Comparison of ENCODE assay signal across 9 cellular contexts in genomic region chr17:41665566-41666335, GRCh38. TPM values are rescaled to one million over a fixed set of nuclear protein-coding genes. Genes with fewer than 3 reads are reported as not detected.
A peak's percentile ranks its signal among the peaks of the same experiment; 100 is the strongest.
DNase-seq lines count a peak whose midpoint lies in the region; ATAC-seq and TF ChIP-seq lines count a peak whose summit lies in the region.
"Had no signal": no experiment of that assay in that cellular context is flagged by ENCODE, and none has a peak within 500 bp of the region (broad histone marks: within the 10 kb centered on the region; RNA-seq: fewer than 3 reads in every experiment).

No MANE protein-coding gene starts in this region.

- no peak overlapping the region for H3K4me3 ChIP-seq in lung

- CTCF ChIA-PET in activated CD4-positive, alpha-beta memory T cell treated with anti-CD3 and anti-CD28 coated beads for 36 hours (lab: Charles Lee) = interaction anchor here (0.6 to 12.2 kb wide), 21 partner anchors 13 to 1105 kb away, joined by 3 to 450 read pairs (median 4); partner anchors contain the start of gene EIF1

- no peaks in the 10 kb centered on the region for H3K36me3 Mint-ChIP-seq in activated CD4-positive, alpha-beta memory T cell treated with anti-CD3 and anti-CD28 coated beads for 36 hours

- intact Hi-C loops in activated CD4-positive, alpha-beta memory T cell treated with anti-CD3 and anti-CD28 coated beads for 36 hours (cut with micrococcal nuclease) = loop anchor here (1.0 to 10.0 kb wide), 9 partner anchors 13 to 1041 kb away; partner anchors contain the start of gene EIF1

- H3K9me3 ChIP-seq in lung (ENCODE audit: control insufficient read depth in 2 of 2, insufficient read depth in 1 of 2, low read length in 1 of 2) = no peaks in the 10 kb centered on the region

- H3K36me3 ChIP-seq in lung (ENCODE audit: control insufficient read depth in 2 of 2, insufficient read depth in 2 of 2, low read length in 2 of 2) = no peaks in the 10 kb centered on the region

- WGBS in lung, 2 donors = 2% methylated on average over 36 to 40 of the region's 40 CpGs

- POLR2A ChIA-PET in activated CD4-positive, alpha-beta memory T cell treated with anti-CD3 and anti-CD28 coated beads for 36 hours (lab: Charles Lee) = interaction anchor here (0.6 to 6.5 kb wide), 4 partner anchors 13 to 1102 kb away, joined by 4 to 91 read pairs (median 16); partner anchors contain the start of gene EIF1

- peaks cover 42% of the 10 kb centered on the region for H3K4me1 Mint-ChIP-seq in activated CD4-positive, alpha-beta memory T cell treated with anti-CD3 and anti-CD28 coated beads for 36 hours (ENCODE audit: low read depth)

- peaks cover 0 to 7% of the 10 kb centered on the region in 2 donors for H3K4me1 ChIP-seq in lung (ENCODE audit: control insufficient read depth in 2 of 2, insufficient read depth in 2 of 2, low read length in 2 of 2)

- peak; percentile 95 for TF ChIP-seq CTCF in lung (IDR thresholded peaks at IDR 0.05; ENCODE audit: control extremely low read depth, extremely low read depth)

- peak overlapping the region; percentile 95 for H3K27ac Mint-ChIP-seq in activated CD4-positive, alpha-beta memory T cell treated with anti-CD3 and anti-CD28 coated beads for 36 hours

- no peaks in the 10 kb centered on the region for H3K9me3 Mint-ChIP-seq in activated CD4-positive, alpha-beta memory T cell treated with anti-CD3 and anti-CD28 coated beads for 36 hours

- DNase-seq in C1 segment of cervical spinal cord (lab: John Stamatoyannopoulos, UW) (peak in 13 of 14 donors; percentile 53 to 91 (median 70)), NCI-H748 (lab: John Stamatoyannopoulos, UW; ENCODE audit: unreplicated experiment) (peak; percentile 89), ecto neural progenitor cell (ENCODE audit: low spot score) (peak; percentile 97), lung (ENCODE audit: low spot score) (peak; percentile 89)
- DNase-seq in activated CD4-positive, alpha-beta memory T cell treated with anti-CD3 and anti-CD28 coated beads for 36 hours = peak; percentile 94
- peak; percentile 71 to 88 (median 86) for DNase-seq in stimulated activated CD4-positive, alpha-beta T cell treated with anti-CD3 and anti-CD28 coated beads, TNF-alpha, amount 100 ng/mL, for 24 hours (ENCODE audit: low read depth in 3 of 3)

- H3K27me3 Mint-ChIP-seq in activated CD4-positive, alpha-beta memory T cell treated with anti-CD3 and anti-CD28 coated beads for 36 hours = no peaks in the 10 kb centered on the region

- no peaks in the 10 kb centered on the region for H3K27me3 ChIP-seq in lung (ENCODE audit: control insufficient read depth, insufficient read depth)

- H3K27ac ChIP-seq in lung (ENCODE audit: low read depth in 1 of 2, low read length in 1 of 2) = peak overlapping the region in 1 of 2 donors; percentile 73

- H3K4me3 Mint-ChIP-seq in activated CD4-positive, alpha-beta memory T cell treated with anti-CD3 and anti-CD28 coated beads for 36 hours = peak overlapping the region; percentile 76

- ATAC-seq in GM19397 (IDR thresholded peaks at IDR 0.05; ENCODE audit: unreplicated experiment) (peak; percentile 75), HG03558 (IDR thresholded peaks at IDR 0.05; ENCODE audit: extremely low read depth, unreplicated experiment) (peak; percentile 35), lung (ENCODE audit: insufficient read depth, low FRiP score) (peak; percentile 89)

RNA-seq across cellular contexts. Expression of gene EIF1, which starts 22.9 kb away (rescaled TPM):
- 1,000 to 10,000 TPM; 1,052 to 1,072 TPM for total RNA-seq in activated CD4-positive, alpha-beta memory T cell treated with anti-CD3 and anti-CD28 coated beads for 36 hours
- 100 to 1,000 TPM; 381 to 872 TPM for total RNA-seq in lung
- polyA plus RNA-seq in lung = 100 to 1,000 TPM; 485 to 867 TPM

RNA-seq across cellular contexts. Expression of gene KRT17, which starts 41.4 kb away (rescaled TPM):
- total RNA-seq in activated CD4-positive, alpha-beta memory T cell treated with anti-CD3 and anti-CD28 coated beads for 36 hours = not detected
- total RNA-seq in lung = 10 to 100 TPM; 39.8 to 45.4 TPM
- polyA plus RNA-seq in lung = 10 to 100 TPM; 27.3 to 47.2 TPM

RNA-seq across cellular contexts. Expression of gene GAST, which starts 46.4 kb away (rescaled TPM):
- total RNA-seq in activated CD4-positive, alpha-beta memory T cell treated with anti-CD3 and anti-CD28 coated beads for 36 hours = not detected
- total RNA-seq in lung = not detected
- polyA plus RNA-seq in lung = not detected
- total RNA-seq: activated CD8-positive, alpha-beta memory T cell treated with anti-CD3 and anti-CD28 coated beads for 36 hours had no signal

RNA-seq across cellular contexts. Expression of gene KRT16, which starts 53.2 kb away (rescaled TPM):
- not detected for total RNA-seq in activated CD4-positive, alpha-beta memory T cell treated with anti-CD3 and anti-CD28 coated beads for 36 hours
- total RNA-seq in lung = under 1 TPM in 1 of 2 donors, not detected in 1; 0.28 TPM
- under 1 TPM; 0.10 to 0.18 TPM for polyA plus RNA-seq in lung
- total RNA-seq: activated CD8-positive, alpha-beta memory T cell treated with anti-CD3 and anti-CD28 coated beads for 36 hours had no signal

Comparison
In these comparisons a context has a peak if more than half of its experiments do, and no peak if none do; other contexts are left out.
1. ATAC-seq: peak in every context shown above with its lines; median percentile 89 in lung; 75 in GM19397; 35 in HG03558.
2. RNA of gene KRT17, which starts 41.4 kb away (total RNA-seq): 39.8 to 45.4 TPM in lung; not detected in activated CD4-positive, alpha-beta memory T cell treated with anti-CD3 and anti-CD28 coated beads for 36 hours; every median in the first group is over 10 times any median in the second.
3. Peak in every context shown above with its lines, with median percentiles within 50 percentile points of each other: DNase-seq.